In the genomic region with DNA sequence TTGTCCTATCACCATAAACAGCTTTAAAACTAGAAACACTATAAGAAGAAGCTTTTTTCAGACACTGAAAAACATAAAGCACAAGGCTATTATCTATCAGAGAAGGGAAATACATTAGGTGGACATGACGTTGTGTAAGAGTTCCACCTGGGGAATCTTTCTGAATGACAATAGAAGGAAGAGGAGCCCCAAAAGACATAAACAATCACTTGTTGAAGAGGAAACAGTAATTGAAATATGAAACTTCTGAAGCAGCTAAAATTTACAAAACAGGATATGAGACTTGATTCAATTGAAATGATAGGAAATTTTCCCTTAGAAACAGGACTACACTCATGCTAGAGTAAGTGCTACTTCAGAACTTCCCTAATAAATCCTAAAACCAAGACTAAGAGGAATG, we compare ENCODE assay signal across 1 cellular context.
TF ChIP-seq lines count a peak whose summit lies in the region.

No MANE protein-coding gene starts in this region.

TF ChIP-seq in GM23338, 12 proteins besides CTCF, POLR2A, EP300 and RAD21 (continued from another document):
- no peak for TF ChIP-seq REST (IDR thresholded peaks at IDR 0.05; ENCODE audit: unreplicated experiment)
- no peak for TF ChIP-seq ZNF331 (CRISPR knock-in tag; IDR thresholded peaks at IDR 0.05; ENCODE audit: low read depth)
